16 cellular contexts compared by ENCODE assay signal in the genomic region with DNA sequence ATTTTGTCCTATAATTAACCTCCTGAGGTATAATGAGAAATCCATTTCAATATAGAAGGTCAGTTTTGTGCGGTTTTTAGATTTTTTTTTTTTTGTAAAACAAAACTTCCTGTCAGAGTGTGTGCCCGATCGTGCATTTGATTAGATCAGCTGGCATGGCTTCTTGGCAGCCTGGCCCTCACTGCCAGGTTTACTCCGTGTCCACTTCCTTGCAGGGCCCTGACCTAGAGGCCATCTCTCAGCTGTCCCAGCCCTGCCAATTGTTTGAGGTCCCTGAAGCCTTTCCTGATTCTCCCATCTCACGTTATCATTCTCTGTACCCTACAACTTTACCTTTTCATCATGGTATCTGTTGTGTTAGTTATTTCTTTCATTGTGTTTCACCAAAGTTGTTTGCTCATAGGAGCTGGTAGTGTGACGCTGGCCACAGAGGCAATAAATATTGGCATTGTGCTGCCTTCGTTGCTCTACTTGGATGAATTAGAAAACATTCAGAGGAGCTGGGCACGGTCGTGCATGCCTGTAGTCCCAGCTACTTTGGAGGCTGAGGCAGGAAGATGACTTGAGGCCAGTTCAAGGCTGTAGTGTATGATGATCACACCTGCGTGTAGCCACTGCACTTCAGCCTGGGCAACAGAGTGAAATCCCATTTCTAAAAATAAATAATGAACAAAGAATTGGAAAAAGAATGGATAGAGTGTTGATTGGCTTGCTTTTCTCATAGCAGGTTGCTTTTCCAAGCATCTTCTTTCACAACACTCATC.
DNase-seq lines count a peak whose midpoint lies in the region; ATAC-seq, FAIRE-seq and TF ChIP-seq lines count a peak whose summit lies in the region.
"Had no signal": no experiment of that assay in that cellular context is flagged by ENCODE, and none has a peak within 500 bp of the region (broad histone marks: within the 10 kb centered on the region; RNA-seq: fewer than 3 reads in every experiment).

No MANE protein-coding gene starts in this region.

- H3K18ac ChIP-seq in IMR-90 (ENCODE audit: low read depth, low read length) = no peak overlapping the region

- peaks cover 5% of the 10 kb centered on the region for H3K9me3 ChIP-seq in IMR-90 (ENCODE audit: control insufficient read depth, insufficient read depth, low read length)
- no peaks in the 10 kb centered on the region for H3K9me3 ChIP-seq in adrenal gland (replicated peaks in 1 of 3)
- no peaks in the 10 kb centered on the region for H3K9me3 ChIP-seq in colonic mucosa
- H3K9me3 ChIP-seq: suprapubic skin had no signal

- H4K20me1 ChIP-seq in IMR-90 (ENCODE audit: insufficient read depth, low read length) = peaks cover 52% of the 10 kb centered on the region

- H3K9me1 ChIP-seq in IMR-90 (ENCODE audit: insufficient read depth, low read length) = peaks cover 6% of the 10 kb centered on the region

- no peak overlapping the region for H4K91ac ChIP-seq in IMR-90 (ENCODE audit: insufficient read depth, low read depth, low read length)

- dilution Hi-C loops in IMR-90 (cut with HindIII; ENCODE audit: low sequenced_read_pairs, unreplicated experiment) = no loop called here

- H2AFZ ChIP-seq in IMR-90 (replicated peaks; ENCODE audit: low read length, poor library complexity) = no peak overlapping the region

- H3K27ac ChIP-seq in IMR-90 (ENCODE audit: insufficient read depth, low read length) (no peak overlapping the region), adrenal gland (peak overlapping the region in 4 of 5 donors; percentile 29 to 70 (median 56)), colonic mucosa (no peak overlapping the region)
- H3K27ac ChIP-seq: brain microvascular endothelial cell, foreskin keratinocyte, suprapubic skin had no signal

- H3K4me2 ChIP-seq in IMR-90 (ENCODE audit: low read depth, low read length) = no peak overlapping the region

- H3K27me3 ChIP-seq in IMR-90 (ENCODE audit: control insufficient read depth, insufficient read depth, low read length) (no peaks in the 10 kb centered on the region), adrenal gland (no peaks in the 10 kb centered on the region), colonic mucosa (no peaks in the 10 kb centered on the region)
- H3K27me3 ChIP-seq: brain microvascular endothelial cell, foreskin keratinocyte, suprapubic skin had no signal

- 0 out of 3 replicates have a peak overlapping the region, but pooled peaks have one; percentile 13 for H2BK15ac ChIP-seq in IMR-90 (ENCODE audit: low read depth, low read length)

- DNase-seq in IMR-90 (no peak), adrenal gland (peak; percentile 55 to 88 (median 69)), sciatic nerve (ENCODE audit: low spot score) (no peak), colonic mucosa (no peak), NCI-H128 (lab: John Stamatoyannopoulos, UW; ENCODE audit: unreplicated experiment) (no peak)
- DNase-seq: activated naive CD4-positive, alpha-beta T cell treated with Interleukin-2 at 50 U/mL for 16 hours; brain microvascular endothelial cell; Caco-2; endodermal cell; foreskin keratinocyte; NCI-H187; NCI-H524 had no signal

- no peak for TF ChIP-seq CTCF in IMR-90 (conservative IDR thresholded peaks at IDR 0.05; ENCODE audit: low read depth, low read length)
- TF ChIP-seq CTCF in adrenal gland (IDR thresholded peaks at IDR 0.05) = no peak
- TF ChIP-seq CTCF in colonic mucosa (IDR thresholded peaks at IDR 0.05) = no peak

- no peak overlapping the region for H3K56ac ChIP-seq in IMR-90 (ENCODE audit: extremely low read depth, insufficient read depth, low read length)

- H3K4me3 ChIP-seq in IMR-90 (ENCODE audit: insufficient read depth, low read depth, low read length) = no peak overlapping the region
- no peak overlapping the region for H3K4me3 ChIP-seq in adrenal gland
- H3K4me3 ChIP-seq in colonic mucosa = no peak overlapping the region
- H3K4me3 ChIP-seq: suprapubic skin had no signal

- H3K9ac ChIP-seq in IMR-90 (ENCODE audit: low read depth, low read length) = no peak overlapping the region
- H3K9ac ChIP-seq in colonic mucosa (ENCODE audit: low read depth in 2 of 2, low read length in 2 of 2) = no peak overlapping the region

- H3K36me3 ChIP-seq in IMR-90 (ENCODE audit: control insufficient read depth, insufficient read depth, low read length) (peaks cover 27% of the 10 kb centered on the region), adrenal gland (replicated peaks in 1 of 2) (peaks cover 0 to 6% of the 10 kb centered on the region in 2 donors), colonic mucosa (no peaks in the 10 kb centered on the region)

- peaks cover 35 to 76% of the 10 kb centered on the region in 2 experiments for H3K79me1 ChIP-seq in IMR-90 (ENCODE audit: low read depth in 1 of 2, low read length in 2 of 2)

- peak overlapping the region in 1 of 2 experiments; percentile 65; a peak in 1 of 4 replicates for H4K8ac ChIP-seq in IMR-90 (ENCODE audit: low read depth in 2 of 2, low read length in 2 of 2)

- no peak overlapping the region for H3K4ac ChIP-seq in IMR-90 (ENCODE audit: low read depth, low read length)

- no peak overlapping the region for H4K5ac ChIP-seq in IMR-90 (ENCODE audit: low read depth, low read length)

- no TSS peak for BruUV-seq in IMR-90 (replicated peaks; lab: Mats Ljungman, UMichigan)

- H3K23ac ChIP-seq in IMR-90 (ENCODE audit: low read depth, low read length) = no peak overlapping the region

- H2BK20ac ChIP-seq in IMR-90 (ENCODE audit: low read depth, low read length) = no peak overlapping the region

- TF ChIP-seq POLR2A in IMR-90 (IDR thresholded peaks at IDR 0.05; ENCODE audit: low read depth, low read length) (no peak), adrenal gland (IDR thresholded peaks at IDR 0.05) (no peak)

- intact Hi-C loops in IMR-90 (cut with micrococcal nuclease) = no loop called here
- intact Hi-C loops in adrenal gland (cut with DNase I) = no loop called here
- intact Hi-C loops in sciatic nerve (cut with DNase I) = no loop called here
- intact Hi-C loops in colonic mucosa (cut with DNase I) = no loop called here

- peak overlapping the region; percentile 13; the same call in 1 of the 2 replicates for H2AK5ac ChIP-seq in IMR-90 (ENCODE audit: low read depth, low read length)

- ATAC-seq in IMR-90 (ENCODE audit: low read depth) (no peak), sciatic nerve (peak; percentile 37), GM18498 (IDR thresholded peaks at IDR 0.05; ENCODE audit: unreplicated experiment) (no peak), GM18873 (IDR thresholded peaks at IDR 0.05; ENCODE audit: low FRiP score, unreplicated experiment) (no peak)
- ATAC-seq: foreskin keratinocyte had no signal

- WGBS in IMR-90 (ENCODE audit: extremely low coverage in 2 of 2, insufficient read length in 1 of 2), 2 experiments = 60% methylated on average over 2 of the region's 10 CpGs; no CpG with 5 or more reads in 1 of the 2 experiments
- 38 to 42% (median 39%) methylated on average over 10 of the region's 10 CpGs for WGBS in adrenal gland, 4 donors

- H3K14ac ChIP-seq in IMR-90 (replicated peaks; ENCODE audit: low read depth, low read length) = peak overlapping the region; percentile 59

- H2AK9ac ChIP-seq in IMR-90 (replicated peaks; ENCODE audit: low read depth, low read length, poor library complexity) = no peak overlapping the region

- FAIRE-seq in islet of Langerhans (lab: Jason Lieb, UNC) = peak; percentile 62

- POLR2A ChIA-PET in IMR-90 (lab: Charles Lee; ENCODE audit: unreplicated experiment) = no interaction called here

- no peak for TF ChIP-seq RAD21 in IMR-90 (IDR thresholded peaks at IDR 0.05; ENCODE audit: low read length)

- peaks cover 4% of the 10 kb centered on the region; the same call in 1 of the 2 replicates for H3K4me1 ChIP-seq in IMR-90 (ENCODE audit: control insufficient read depth, insufficient read depth, low read length)
- H3K4me1 ChIP-seq in adrenal gland (replicated peaks in 1 of 2) = peaks cover 13 to 38% of the 10 kb centered on the region in 2 donors
- H3K4me1 ChIP-seq in colonic mucosa = no peaks in the 10 kb centered on the region
- H3K4me1 ChIP-seq: Caco-2 had no signal

- H2BK5ac ChIP-seq in IMR-90 (ENCODE audit: low read depth, low read length, poor library complexity, severe bottlenecking) = no peak overlapping the region

- CTCF ChIA-PET in IMR-90 (lab: Yijun Ruan, JAX) = interaction anchor here (0.6 kb wide), 1 partner anchor 152 kb away, joined by 5 read pairs; no protein-coding TSS in a partner anchor

- in situ Hi-C loops in IMR-90 (cut with MboI; ENCODE audit: low sequenced_read_pairs) = no loop called here

- H2BK120ac ChIP-seq in IMR-90 (ENCODE audit: low read depth, low read length) = no peak overlapping the region

TF ChIP-seq in IMR-90, 13 proteins besides CTCF, POLR2A, EP300 and RAD21:
- TF ChIP-seq RFX5 (IDR thresholded peaks at IDR 0.05; ENCODE audit: low read depth, low read length) = no peak
- TF ChIP-seq NFE2L2 (IDR thresholded peaks at IDR 0.05; ENCODE audit: low read depth, low read length) = no peak
- no peak for TF ChIP-seq BHLHE40 (IDR thresholded peaks at IDR 0.05; ENCODE audit: low read depth, low read length)
- TF ChIP-seq, protein P1, sequence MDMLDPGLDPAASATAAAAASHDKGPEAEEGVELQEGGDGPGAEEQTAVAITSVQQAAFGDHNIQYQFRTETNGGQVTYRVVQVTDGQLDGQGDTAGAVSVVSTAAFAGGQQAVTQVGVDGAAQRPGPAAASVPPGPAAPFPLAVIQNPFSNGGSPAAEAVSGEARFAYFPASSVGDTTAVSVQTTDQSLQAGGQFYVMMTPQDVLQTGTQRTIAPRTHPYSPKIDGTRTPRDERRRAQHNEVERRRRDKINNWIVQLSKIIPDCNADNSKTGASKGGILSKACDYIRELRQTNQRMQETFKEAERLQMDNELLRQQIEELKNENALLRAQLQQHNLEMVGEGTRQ (IDR thresholded peaks at IDR 0.05; ENCODE audit: low read depth, low read length) = no peak
- TF ChIP-seq, protein P2, sequence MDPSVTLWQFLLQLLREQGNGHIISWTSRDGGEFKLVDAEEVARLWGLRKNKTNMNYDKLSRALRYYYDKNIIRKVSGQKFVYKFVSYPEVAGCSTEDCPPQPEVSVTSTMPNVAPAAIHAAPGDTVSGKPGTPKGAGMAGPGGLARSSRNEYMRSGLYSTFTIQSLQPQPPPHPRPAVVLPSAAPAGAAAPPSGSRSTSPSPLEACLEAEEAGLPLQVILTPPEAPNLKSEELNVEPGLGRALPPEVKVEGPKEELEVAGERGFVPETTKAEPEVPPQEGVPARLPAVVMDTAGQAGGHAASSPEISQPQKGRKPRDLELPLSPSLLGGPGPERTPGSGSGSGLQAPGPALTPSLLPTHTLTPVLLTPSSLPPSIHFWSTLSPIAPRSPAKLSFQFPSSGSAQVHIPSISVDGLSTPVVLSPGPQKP (IDR thresholded peaks at IDR 0.05; ENCODE audit: borderline replicate concordance, low read depth, low read length) = no peak

Comparison
In these comparisons a context has a peak if more than half of its experiments do, and no peak if none do; other contexts are left out.
1. DNase-seq: peak in adrenal gland (7 of 7); none in IMR-90 (single experiment), sciatic nerve (single experiment), colonic mucosa (single experiment) and NCI-H128 (single experiment).
2. H3K27ac ChIP-seq: peak in adrenal gland (4 of 5); none in IMR-90 (single experiment) and colonic mucosa (single experiment).